In genomic region chr3:42683875-42684593, GRCh38 we compare ENCODE assay signal across 8 cellular contexts. TPM values are rescaled to one million over a fixed set of nuclear protein-coding genes. Genes with fewer than 3 reads are reported as not detected.
DNase-seq lines count a peak whose midpoint lies in the region; ATAC-seq and TF ChIP-seq lines count a peak whose summit lies in the region.

No MANE protein-coding gene starts in this region.

- no peak overlapping the region for H2BK5ac ChIP-seq in neuronal stem cell (ENCODE audit: low read length)

- TF ChIP-seq CTCF in hepatocyte (IDR thresholded peaks at IDR 0.05; ENCODE audit: poor library complexity): no peak

- no peaks in the 10 kb centered on the region for H3K79me1 ChIP-seq in neuronal stem cell (ENCODE audit: low read depth, low read length)

- peaks cover 5% of the 10 kb centered on the region for H3K4me1 ChIP-seq in hepatocyte (ENCODE audit: insufficient read depth)
- H3K4me1 ChIP-seq in neuronal stem cell (ENCODE audit: control insufficient read depth in 2 of 2, insufficient read depth in 1 of 2, low read depth in 1 of 2, low read length in 2 of 2): peaks cover 0 to 2% of the 10 kb centered on the region in 2 donors

- no peak overlapping the region for H2AK5ac ChIP-seq in neuronal stem cell (ENCODE audit: low read depth, low read length)

- peak overlapping the region; percentile 26 for H3K4me2 ChIP-seq in hepatocyte
- no peak overlapping the region for H3K4me2 ChIP-seq in neuronal stem cell (ENCODE audit: insufficient read depth, low read length, poor library complexity, severe bottlenecking)

- H4K20me1 ChIP-seq in hepatocyte (ENCODE audit: insufficient read depth, poor library complexity, severe bottlenecking): no peaks in the 10 kb centered on the region

- no peak overlapping the region for H2BK12ac ChIP-seq in neuronal stem cell (ENCODE audit: low read length)

- H2BK120ac ChIP-seq in neuronal stem cell (ENCODE audit: low read depth, low read length): no peak overlapping the region

- WGBS in hepatocyte (ENCODE audit: low lambda C conversion rate, missing lambda C conversion rate): 59% methylated on average over 8 of the region's 10 CpGs
- no CpG with 5 or more reads among the region's 10 CpGs for WGBS in neuronal stem cell (ENCODE audit: extremely low coverage in 2 of 2, insufficient read length in 2 of 2, insufficient replicate concordance in 1 of 2), 2 donors

- H2BK15ac ChIP-seq in neuronal stem cell (ENCODE audit: low read length): no peak overlapping the region

- H2AFZ ChIP-seq in hepatocyte (no peak overlapping the region), neuronal stem cell (ENCODE audit: low read length) (no peak overlapping the region)

- H3K36me3 ChIP-seq in hepatocyte (replicated peaks; ENCODE audit: insufficient read depth, low read depth) (no peaks in the 10 kb centered on the region), neuronal stem cell (replicated peaks in 1 of 2; ENCODE audit: control insufficient read depth in 2 of 2, insufficient read depth in 2 of 2, low read length in 2 of 2) (no peaks in the 10 kb centered on the region)

- H3K79me2 ChIP-seq in hepatocyte: no peaks in the 10 kb centered on the region

- ATAC-seq in GM18858 (IDR thresholded peaks at IDR 0.05; ENCODE audit: unreplicated experiment): no peak

- no peak overlapping the region for H3K18ac ChIP-seq in neuronal stem cell (ENCODE audit: low read length)

- H3K27ac ChIP-seq in hepatocyte (peak overlapping the region; percentile 72), neuronal stem cell (replicated peaks; ENCODE audit: low read length) (no peak overlapping the region)

- no peak overlapping the region for H4K8ac ChIP-seq in neuronal stem cell (ENCODE audit: low read depth, low read length)

- no peak overlapping the region for H3K23ac ChIP-seq in neuronal stem cell (ENCODE audit: low read depth, low read length, poor library complexity)

- no peak overlapping the region for H3K4ac ChIP-seq in neuronal stem cell (ENCODE audit: low read length)

- H3K9ac ChIP-seq in neuronal stem cell (ENCODE audit: low read depth, low read length, poor library complexity): no peak overlapping the region

- H3K14ac ChIP-seq in neuronal stem cell (ENCODE audit: low read length): no peak overlapping the region

- H3K4me3 ChIP-seq in hepatocyte: no peak overlapping the region
- H3K4me3 ChIP-seq in neuronal stem cell (ENCODE audit: low read length in 2 of 2): no peak overlapping the region

- no peaks in the 10 kb centered on the region for H3K27me3 ChIP-seq in hepatocyte
- no peaks in the 10 kb centered on the region for H3K27me3 ChIP-seq in neuronal stem cell (ENCODE audit: control insufficient read depth in 3 of 3, insufficient read depth in 3 of 3, low read depth in 1 of 3, low read length in 3 of 3)

- peak; percentile 20 to 36 for DNase-seq in AML-193 (lab: John Stamatoyannopoulos, UW)
- peak; percentile 91 for DNase-seq in M059J (ENCODE audit: low read depth)
- DNase-seq in amniotic epithelial cell (ENCODE audit: low read depth): peak; percentile 92
- DNase-seq in hepatocyte (ENCODE audit: low spot score): peak; percentile 89
- peak; percentile 47 for DNase-seq in stimulated activated CD4-positive, alpha-beta T cell treated with anti-CD3 and anti-CD28 coated beads, Interleukin-4, amount 100 ng/mL, for 1 hour
- DNase-seq in neuronal stem cell (ENCODE audit: low spot score): no peak
- no peak for DNase-seq in NCI-H82 treated with DMSO at 0.1 percent for 48 hours (lab: John Stamatoyannopoulos, UW; ENCODE audit: unreplicated experiment)

- H3K9me3 ChIP-seq in hepatocyte (ENCODE audit: low read depth) (no peaks in the 10 kb centered on the region), neuronal stem cell (replicated peaks in 1 of 2; ENCODE audit: control insufficient read depth in 2 of 2, insufficient read depth in 1 of 2, low read depth in 1 of 2, low read length in 2 of 2) (no peaks in the 10 kb centered on the region)

- H4K91ac ChIP-seq in neuronal stem cell (ENCODE audit: low read depth, low read length, poor library complexity): no peak overlapping the region

- H3K9me2 ChIP-seq in hepatocyte (replicated peaks; ENCODE audit: insufficient read depth): no peaks in the 10 kb centered on the region

RNA-seq across cellular contexts. Expression of gene KLHL40, which starts 1.3 kb away (rescaled TPM):
- total RNA-seq in M059J (2014; rRNA removed; shearing (Covaris generic)): not detected in 2 replicates
- total RNA-seq in hepatocyte: not detected in 2 replicates
- polyA plus RNA-seq in hepatocyte: not detected in 2 replicates
- polyA plus RNA-seq in neuronal stem cell (2013, experiment 1 of 2): not detected
- polyA plus RNA-seq in neuronal stem cell (2013, experiment 2 of 2): not detected

RNA-seq across cellular contexts. Expression of gene HHATL, which starts 18.6 kb away (rescaled TPM):
- not detected in 2 replicates for total RNA-seq in M059J (2014; rRNA removed; shearing (Covaris generic))
- total RNA-seq in hepatocyte: not detected in 2 replicates
- polyA plus RNA-seq in hepatocyte: not detected in 2 replicates
- not detected for polyA plus RNA-seq in neuronal stem cell (2013, experiment 1 of 2)
- polyA plus RNA-seq in neuronal stem cell (2013, experiment 2 of 2): not detected

RNA-seq across cellular contexts. Expression of gene ZBTB47, which starts 30.5 kb away (rescaled TPM):
- total RNA-seq in M059J (2014; rRNA removed; shearing (Covaris generic)): 5.0 and 5.5 TPM in 2 replicates
- total RNA-seq in hepatocyte: 12.3 and 14.2 TPM in 2 replicates
- polyA plus RNA-seq in hepatocyte: 4.7 and 7.0 TPM in 2 replicates
- 2.7 TPM for polyA plus RNA-seq in neuronal stem cell (2013, experiment 1 of 2)
- 2.8 TPM for polyA plus RNA-seq in neuronal stem cell (2013, experiment 2 of 2)

Comparison
In these comparisons a context has a peak if more than half of its experiments do, and no peak if none do; other contexts are left out.
1. DNase-seq: peak in AML-193 (2 of 2), M059J (single experiment), amniotic epithelial cell (single experiment), hepatocyte (single experiment) and stimulated activated CD4-positive, alpha-beta T cell treated with anti-CD3 and anti-CD28 coated beads, Interleukin-4, amount 100 ng/mL, for 1 hour (single experiment); none in neuronal stem cell (single experiment) and NCI-H82 treated with DMSO at 0.1 percent for 48 hours (single experiment).